1 cellular context compared by ENCODE assay signal in genomic region chr22:25238058-25238457, GRCh38.
A peak's percentile ranks its signal among the peaks of the same experiment; 100 is the strongest.
TF ChIP-seq lines count a peak whose summit lies in the region.

No MANE protein-coding gene starts in this region.

TF ChIP-seq in H1, 55 proteins besides CTCF, POLR2A, EP300 and RAD21:
- TF ChIP-seq RFX5 (IDR thresholded peaks at IDR 0.05; ENCODE audit: borderline replicate concordance, low read depth, low read length) = peak; percentile 78
- TF ChIP-seq CREB1 (IDR thresholded peaks at IDR 0.05) = peak; percentile 41; the same call in 1 of the 2 replicates
